Comparison of ENCODE assay signal across 9 cellular contexts in the genomic region with DNA sequence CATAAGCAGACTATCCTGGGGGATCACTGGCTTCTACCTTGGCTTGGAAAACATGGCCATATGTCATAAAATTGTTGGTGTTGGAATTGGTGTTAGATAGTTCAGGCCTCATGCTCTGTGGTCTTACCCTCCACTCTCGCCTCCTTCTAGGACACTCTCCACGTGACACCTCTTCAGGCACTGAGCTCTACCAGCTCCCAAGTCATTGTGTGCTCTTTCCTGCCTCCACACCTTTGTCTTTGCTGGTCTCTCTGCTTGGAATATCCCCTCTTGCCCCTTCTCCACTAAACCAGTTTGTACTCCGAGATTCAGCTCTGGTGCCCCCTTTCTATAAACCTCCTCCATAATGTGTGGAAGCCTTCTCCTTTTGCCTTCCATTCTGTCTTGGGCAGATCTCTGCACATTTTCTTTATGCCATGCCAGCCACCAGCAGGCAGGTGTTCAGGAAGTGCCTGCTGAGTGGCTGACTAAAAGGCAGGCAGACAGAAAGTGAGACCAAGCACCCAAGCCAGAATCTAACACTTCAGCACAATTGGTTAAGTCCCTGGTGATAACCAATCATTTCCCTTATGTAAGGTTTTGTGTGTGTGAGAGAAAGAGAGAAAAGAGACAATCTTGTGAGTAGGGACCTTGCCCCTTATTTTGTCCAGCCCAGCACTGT. TPM values are rescaled to one million over a fixed set of nuclear protein-coding genes. Genes with fewer than 3 reads are reported as not detected.
A peak's percentile ranks its signal among the peaks of the same experiment; 100 is the strongest.
DNase-seq lines count a peak whose midpoint lies in the region; ATAC-seq and TF ChIP-seq lines count a peak whose summit lies in the region.
"Had no signal": no experiment of that assay in that cellular context is flagged by ENCODE, and none has a peak within 500 bp of the region (broad histone marks: within the 10 kb centered on the region; RNA-seq: fewer than 3 reads in every experiment).

No MANE protein-coding gene starts in this region.

- peak overlapping the region; percentile 61 for H3K27ac ChIP-seq in KOPT-K1 (ENCODE audit: low read depth, low read length, poor library complexity, severe bottlenecking)
- peak overlapping the region; percentile 70 to 80 for H3K27ac ChIP-seq in right atrium auricular region
- H3K27ac ChIP-seq: 22Rv1 had no signal

- H3K27me3 ChIP-seq in right atrium auricular region: no peaks in the 10 kb centered on the region

- peaks cover 0 to 17% of the 10 kb centered on the region in 2 donors for H3K4me1 ChIP-seq in right atrium auricular region

- H3K36me3 ChIP-seq in KOPT-K1 (ENCODE audit: insufficient read depth, low read length) (no peaks in the 10 kb centered on the region), right atrium auricular region (no peaks in the 10 kb centered on the region)

- peak; percentile 8 for DNase-seq in DMS79 treated with DMSO at 0.1 percent for 48 hours (lab: John Stamatoyannopoulos, UW)
- DNase-seq in DMS79 (lab: John Stamatoyannopoulos, UW): no peak
- DNase-seq in right atrium auricular region (ENCODE audit: low spot score): no peak
- DNase-seq in HuH-7.5 (ENCODE audit: low spot score): no peak
- no peak for DNase-seq in SHP77 (lab: John Stamatoyannopoulos, UW)

- H3K9me3 ChIP-seq in KOPT-K1 (ENCODE audit: insufficient read depth, low read length, poor library complexity, severe bottlenecking) (no peaks in the 10 kb centered on the region), right atrium auricular region (no peaks in the 10 kb centered on the region)

- TF ChIP-seq CTCF in right atrium auricular region (IDR thresholded peaks at IDR 0.05): no peak

- H3K4me3 ChIP-seq in right atrium auricular region: no peak overlapping the region

- peak; percentile 74 for ATAC-seq in GM21390 (IDR thresholded peaks at IDR 0.05; ENCODE audit: unreplicated experiment)
- ATAC-seq in GM21825 (IDR thresholded peaks at IDR 0.05; ENCODE audit: unreplicated experiment): no peak

RNA-seq across cellular contexts. Expression of gene SAR1B, which starts 37.7 kb away (rescaled TPM):
- total RNA-seq in right atrium auricular region: 10 to 100 TPM; 54.6 to 60.9 TPM

RNA-seq across cellular contexts. Expression of gene SEC24A, which starts 53.7 kb away (rescaled TPM):
- total RNA-seq in right atrium auricular region: 10 to 100 TPM in 1 of 2 donors, 1 to 10 TPM in 1; 9.6 to 12.8 TPM
